In the genomic region with DNA sequence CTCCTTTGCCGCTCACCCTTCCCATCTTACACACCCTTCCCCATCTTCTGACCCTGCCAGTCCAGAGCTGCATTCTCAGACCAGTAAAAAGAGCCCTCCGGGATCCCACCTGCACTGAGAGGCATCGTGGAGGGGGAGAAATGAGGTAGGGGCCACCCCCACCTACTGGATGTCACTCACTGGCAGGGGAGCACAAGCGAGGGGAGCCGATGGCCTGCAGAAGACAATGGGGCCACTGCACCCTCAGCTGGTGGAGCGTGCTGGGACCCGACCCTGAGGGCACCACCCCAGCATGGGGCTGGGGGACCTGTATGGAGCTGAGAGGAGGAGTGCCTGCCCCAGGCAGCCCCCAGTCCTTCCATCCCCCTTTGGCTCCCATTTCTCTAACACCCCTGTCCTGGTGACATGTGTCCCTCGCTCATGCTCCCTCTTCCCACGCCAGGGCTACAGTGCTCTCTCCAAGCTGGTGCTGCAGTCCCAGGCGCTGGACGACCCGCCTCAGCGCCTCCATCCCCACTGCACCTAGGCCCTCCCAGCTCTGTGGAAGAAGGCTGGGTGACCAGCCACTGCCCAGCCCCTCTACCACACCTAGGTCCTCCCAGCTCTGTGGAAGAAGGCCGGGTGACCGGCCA, we compare ENCODE assay signal across 20 cellular contexts.
"Had no signal": no experiment of that assay in that cellular context is flagged by ENCODE, and none has a peak within 500 bp of the region (broad histone marks: within the 10 kb centered on the region; RNA-seq: fewer than 3 reads in every experiment).

No MANE protein-coding gene starts in this region.

- H3K36me3 Mint-ChIP-seq: activated naive CD8-positive, alpha-beta T cell treated with anti-CD3 and anti-CD28 coated beads, Interleukin-2, amount 10 ng/mL, durations not matched to agents 7 days and 5 days had no signal

- ATAC-seq: activated CD8-positive, alpha-beta T cell treated with anti-CD3 and anti-CD28 coated beads for 36 hours; activated T-helper 17 cell treated with anti-CD3 and anti-CD28 coated beads, Interleukin-2, amount 50 U/mL, for 72 hours; esophagus mucosa; gastrocnemius medialis had no signal

- H3K9me3 Mint-ChIP-seq: activated CD8-positive, alpha-beta T cell treated with anti-CD3 and anti-CD28 coated beads for 36 hours; activated naive CD8-positive, alpha-beta T cell treated with anti-CD3 and anti-CD28 coated beads, Interleukin-2, amount 10 ng/mL, durations not matched to agents 7 days and 5 days; activated T-helper 17 cell treated with anti-CD3 and anti-CD28 coated beads, Interleukin-2, amount 50 U/mL, for 72 hours; nephron had no signal

- H3K36me3 ChIP-seq: brain microvascular endothelial cell, gastrocnemius medialis had no signal

- H3K27ac Mint-ChIP-seq: activated CD8-positive, alpha-beta T cell treated with anti-CD3 and anti-CD28 coated beads for 36 hours; activated naive CD8-positive, alpha-beta T cell treated with anti-CD3 and anti-CD28 coated beads, Interleukin-2, amount 10 ng/mL, durations not matched to agents 7 days and 5 days; activated T-helper 17 cell treated with anti-CD3 and anti-CD28 coated beads, Interleukin-2, amount 50 U/mL, for 72 hours; nephron had no signal

- H3K27ac ChIP-seq: brain microvascular endothelial cell, gastrocnemius medialis, skin epidermis had no signal

- H3K4me3 ChIP-seq: gastrocnemius medialis, skin epidermis had no signal

- H3K9me3 ChIP-seq: gastrocnemius medialis had no signal

- H3K4me3 Mint-ChIP-seq: activated CD8-positive, alpha-beta T cell treated with anti-CD3 and anti-CD28 coated beads for 36 hours; activated naive CD8-positive, alpha-beta T cell treated with anti-CD3 and anti-CD28 coated beads, Interleukin-2, amount 10 ng/mL, durations not matched to agents 7 days and 5 days; activated T-helper 17 cell treated with anti-CD3 and anti-CD28 coated beads, Interleukin-2, amount 50 U/mL, for 72 hours; nephron had no signal

- H3K27me3 Mint-ChIP-seq: activated CD8-positive, alpha-beta T cell treated with anti-CD3 and anti-CD28 coated beads for 36 hours; activated naive CD8-positive, alpha-beta T cell treated with anti-CD3 and anti-CD28 coated beads, Interleukin-2, amount 10 ng/mL, durations not matched to agents 7 days and 5 days; activated T-helper 17 cell treated with anti-CD3 and anti-CD28 coated beads, Interleukin-2, amount 50 U/mL, for 72 hours had no signal

- DNase-seq: activated CD4-positive, alpha-beta T cell treated with anti-CD3 and anti-CD28 coated beads for 48 hours; activated CD4-positive, CD25-positive, alpha-beta regulatory T cell; activated CD8-positive, alpha-beta T cell treated with anti-CD3 and anti-CD28 coated beads for 36 hours; activated naive CD4-positive, alpha-beta T cell; activated T-cell treated with anti-CD3 and anti-CD28 coated beads, Interleukin-2, amount 50 U/mL, for 1 hour; amygdala; brain microvascular endothelial cell; cerebellar nuclear complex; effector CD4-positive, alpha-beta T cell; gastrocnemius medialis; head of caudate nucleus; occipital lobe; stimulated activated CD4-positive, alpha-beta T cell treated with anti-CD3 and anti-CD28 coated beads, Interleukin-4, amount 100 ng/mL, for 1 hour; T-helper 1 cell; T1000 had no signal

- H3K4me1 Mint-ChIP-seq: activated T-helper 17 cell treated with anti-CD3 and anti-CD28 coated beads, Interleukin-2, amount 50 U/mL, for 72 hours had no signal

- H3K4me1 ChIP-seq: gastrocnemius medialis had no signal
